ENCODE assay signal across 8 cellular contexts in the genomic region with DNA sequence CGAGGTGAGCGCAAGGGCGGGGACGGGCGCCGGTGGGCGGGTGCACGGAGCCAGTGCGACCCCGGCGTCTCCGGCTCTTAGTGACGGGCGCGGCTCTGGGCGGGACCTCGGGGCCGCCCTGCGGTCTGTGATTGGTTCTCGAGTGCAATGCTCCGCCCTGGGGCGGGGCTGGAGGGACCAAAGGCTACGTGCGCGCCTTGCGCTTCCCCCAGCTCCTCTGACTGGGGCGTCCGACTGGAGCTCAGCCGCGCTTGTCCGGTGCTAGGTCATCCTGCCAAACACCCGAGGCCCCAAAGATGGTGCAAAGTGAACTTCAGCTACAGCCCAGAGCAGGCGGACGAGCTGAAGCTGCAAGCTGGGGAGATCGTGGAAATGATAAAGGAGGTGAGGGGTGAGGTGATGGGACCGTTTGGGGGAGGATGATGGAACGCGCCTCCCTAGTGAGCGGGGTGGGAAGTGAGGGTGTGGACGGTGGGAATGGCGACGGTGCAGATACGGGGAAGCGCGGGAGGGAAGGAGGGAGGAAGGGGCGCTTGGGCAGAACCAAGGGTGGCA. TPM values are rescaled to one million over a fixed set of nuclear protein-coding genes. Genes with fewer than 3 reads are reported as not detected.
DNase-seq lines count a peak whose midpoint lies in the region; ATAC-seq and TF ChIP-seq lines count a peak whose summit lies in the region.

No MANE protein-coding gene starts in this region.

- H3K27ac Mint-ChIP-seq in effector memory CD8-positive, alpha-beta T cell, result peak overlapping the region; percentile 56 to 90

- no peak overlapping the region for H3K4ac ChIP-seq in mesendoderm (ENCODE audit: low read depth, low read length)

- no peaks in the 10 kb centered on the region for H3K27me3 Mint-ChIP-seq in effector memory CD8-positive, alpha-beta T cell

- TF ChIP-seq CTCF in C4-2B (conservative IDR thresholded peaks at IDR 0.05), result no peak

- H4K5ac ChIP-seq in mesendoderm (ENCODE audit: low read length), result no peak overlapping the region

- no peak overlapping the region for H4K8ac ChIP-seq in mesendoderm (ENCODE audit: low read depth, low read length)

- peaks cover 5% of the 10 kb centered on the region for H3K4me1 ChIP-seq in mesendoderm (ENCODE audit: control insufficient read depth, low read depth, low read length)

- H3K36me3 ChIP-seq in mesendoderm (ENCODE audit: control insufficient read depth, insufficient read depth, low read length), result peaks cover 7% of the 10 kb centered on the region

- H3K27ac ChIP-seq in C4-2B, result peak overlapping the region; percentile 70
- no peak overlapping the region for H3K27ac ChIP-seq in mesendoderm (ENCODE audit: low read depth, low read length)

- H3K56ac ChIP-seq in mesendoderm (ENCODE audit: low read length), result peak overlapping the region; percentile 87

- H3K4me1 Mint-ChIP-seq in effector memory CD8-positive, alpha-beta T cell (ENCODE audit: low read depth in 2 of 2), result peaks cover 9 to 12% of the 10 kb centered on the region in 2 donors

- WGBS in mesendoderm (ENCODE audit: extremely low coverage, insufficient coverage, low lambda C conversion rate), result no CpG with 5 or more reads among the region's 46 CpGs

- peaks cover 50% of the 10 kb centered on the region for H3K36me3 Mint-ChIP-seq in effector memory CD8-positive, alpha-beta T cell (ENCODE audit: insufficient read depth)

- H3K4me3 ChIP-seq in mesendoderm (ENCODE audit: low read length), result peak overlapping the region; percentile 73

- no peaks in the 10 kb centered on the region for H3K27me3 ChIP-seq in mesendoderm (ENCODE audit: insufficient read depth, low read length, poor library complexity)

- H3K9ac ChIP-seq in mesendoderm (ENCODE audit: low read length), result peak overlapping the region; percentile 85

- H2BK120ac ChIP-seq in mesendoderm (ENCODE audit: low read depth, low read length), result no peak overlapping the region

- no peaks in the 10 kb centered on the region for H3K79me2 ChIP-seq in mesendoderm (ENCODE audit: control insufficient read depth, insufficient read depth, low read length)

- peak overlapping the region; percentile 88 to 95 for H3K4me3 Mint-ChIP-seq in effector memory CD8-positive, alpha-beta T cell

- H2BK5ac ChIP-seq in mesendoderm (ENCODE audit: low read length), result no peak overlapping the region

- peak overlapping the region; percentile 97 for H3K4me2 ChIP-seq in mesendoderm (ENCODE audit: low read length)

- H3K23ac ChIP-seq in mesendoderm (ENCODE audit: low read length), result peak overlapping the region; percentile 80

- H2AK5ac ChIP-seq in mesendoderm (ENCODE audit: low read length), result no peak overlapping the region

- no peak overlapping the region for H2BK15ac ChIP-seq in mesendoderm (replicated peaks; ENCODE audit: low read depth)

- DNase-seq in NCI-H774 (lab: John Stamatoyannopoulos, UW) (peak; percentile 98), mesendoderm (peak; percentile 97)
- peak; percentile 80 to 86 for DNase-seq in activated CD8-positive, alpha-beta memory T cell treated with anti-CD3 and anti-CD28 coated beads for 1 hour (ENCODE audit: extremely low read depth in 1 of 2, low read depth in 1 of 2)
- DNase-seq in effector memory CD8-positive, alpha-beta T cell, result peak; percentile 90 to 95 (median 95)
- DNase-seq in stimulated activated CD8-positive, alpha-beta memory T cell treated with anti-CD3 and anti-CD28 coated beads, Interleukin-12 subunit alpha, Interleukin-12 subunit beta, amount 100 ng/mL, for 4 hours (ENCODE audit: low read depth), result peak; percentile 88

- peak; percentile 97 for ATAC-seq in GM19351 (IDR thresholded peaks at IDR 0.05; ENCODE audit: unreplicated experiment)
- ATAC-seq in HG03520 (IDR thresholded peaks at IDR 0.05; ENCODE audit: unreplicated experiment), result peak; percentile 97
- ATAC-seq in effector memory CD8-positive, alpha-beta T cell (replicated peaks), result peak; percentile 95

- H3K18ac ChIP-seq in mesendoderm (ENCODE audit: low read length), result no peak overlapping the region

- peaks cover 4% of the 10 kb centered on the region for H3K79me1 ChIP-seq in mesendoderm (ENCODE audit: low read length)

- H3K9me3 Mint-ChIP-seq in effector memory CD8-positive, alpha-beta T cell, result no peaks in the 10 kb centered on the region

RNA-seq across cellular contexts. Expression of a gene that starts 0.8 kb away (rescaled TPM):
- polyA plus RNA-seq in mesendoderm (2013, experiment 1 of 2), result 2.9 TPM
- polyA plus RNA-seq in mesendoderm (2013, experiment 2 of 2), result 3.2 TPM

RNA-seq across cellular contexts. Expression of a gene that starts 16.5 kb away (rescaled TPM):
- 8.1 TPM for polyA plus RNA-seq in mesendoderm (2013, experiment 1 of 2)
- 7.6 TPM for polyA plus RNA-seq in mesendoderm (2013, experiment 2 of 2)
